Comparison of ENCODE assay signal across 12 cellular contexts in the genomic region with DNA sequence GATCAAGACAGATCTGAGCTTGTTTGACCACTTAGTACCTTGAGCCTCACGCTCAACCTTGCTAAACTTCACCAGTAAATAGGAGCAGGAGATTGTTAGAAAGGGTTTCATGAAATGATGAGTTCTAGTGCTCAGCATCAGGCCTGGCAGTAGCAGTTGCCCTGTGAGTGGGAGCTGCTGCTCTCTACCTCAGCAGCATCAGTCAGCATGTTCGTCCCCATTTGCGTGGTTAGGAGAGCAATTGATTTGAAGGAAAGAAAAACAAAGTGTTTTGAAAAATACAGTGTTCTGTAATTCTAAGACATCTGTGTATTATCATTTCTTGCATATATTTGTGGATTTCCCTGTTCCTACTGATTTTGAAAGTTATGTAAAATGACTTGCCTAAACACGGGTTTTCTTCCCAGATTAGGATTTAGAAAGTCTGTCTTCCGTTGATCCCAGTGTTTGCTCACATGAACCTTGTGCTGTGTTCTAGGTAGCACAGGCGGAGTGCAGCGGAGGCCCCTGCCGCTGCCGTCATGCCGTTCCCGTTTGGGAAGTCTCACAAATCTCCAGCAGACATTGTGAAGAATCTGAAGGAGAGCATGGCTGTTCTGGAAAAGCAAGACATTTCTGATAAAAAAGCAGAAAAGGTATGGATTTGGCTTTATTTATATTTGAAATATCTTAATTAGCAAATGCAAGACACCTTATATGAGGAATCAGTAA. TPM values are rescaled to one million over a fixed set of nuclear protein-coding genes. Genes with fewer than 3 reads are reported as not detected.
A peak's percentile ranks its signal among the peaks of the same experiment; 100 is the strongest.
DNase-seq lines count a peak whose midpoint lies in the region; ATAC-seq and TF ChIP-seq lines count a peak whose summit lies in the region.
"Had no signal": no experiment of that assay in that cellular context is flagged by ENCODE, and none has a peak within 500 bp of the region (broad histone marks: within the 10 kb centered on the region; RNA-seq: fewer than 3 reads in every experiment).

No MANE protein-coding gene starts in this region.

- no peak overlapping the region for H3K9ac ChIP-seq in mesendoderm (ENCODE audit: low read length)

- no peak for ATAC-seq in activated naive CD8-positive, alpha-beta T cell treated with anti-CD3 and anti-CD28 coated beads, Interleukin-2, amount 50 U/mL, for 24 hours
- ATAC-seq in activated T-helper 17 cell treated with anti-CD3 and anti-CD28 coated beads, Interleukin-2, amount 50 U/mL, for 72 hours (replicated peaks) = peak; percentile 38

- H3K56ac ChIP-seq in mesendoderm (ENCODE audit: low read length) = peak overlapping the region; percentile 25

- H3K27me3 ChIP-seq in mesendoderm (ENCODE audit: insufficient read depth, low read length, poor library complexity) (no peaks in the 10 kb centered on the region), uterus (no peaks in the 10 kb centered on the region), suprapubic skin (no peaks in the 10 kb centered on the region), adrenal gland (no peaks in the 10 kb centered on the region)

- H3K79me1 ChIP-seq in mesendoderm (ENCODE audit: low read length) = peaks cover 8% of the 10 kb centered on the region

- TF ChIP-seq CTCF in uterus (IDR thresholded peaks at IDR 0.05) = no peak
- no peak for TF ChIP-seq CTCF in suprapubic skin (IDR thresholded peaks at IDR 0.05)
- no peak for TF ChIP-seq CTCF in adrenal gland (IDR thresholded peaks at IDR 0.05)

- H2BK5ac ChIP-seq in mesendoderm (ENCODE audit: low read length) = no peak overlapping the region

- no peak overlapping the region for H3K4me2 ChIP-seq in mesendoderm (ENCODE audit: low read length)

- TF ChIP-seq EP300 in suprapubic skin (IDR thresholded peaks at IDR 0.05) = no peak

- H2BK120ac ChIP-seq in mesendoderm (ENCODE audit: low read depth, low read length) = no peak overlapping the region

- H3K9me3 ChIP-seq in uterus (no peaks in the 10 kb centered on the region), suprapubic skin (no peaks in the 10 kb centered on the region), adrenal gland (replicated peaks in 1 of 3) (no peaks in the 10 kb centered on the region)

- H3K27me3 Mint-ChIP-seq in activated naive CD8-positive, alpha-beta T cell = no peaks in the 10 kb centered on the region
- no peaks in the 10 kb centered on the region for H3K27me3 Mint-ChIP-seq in activated naive CD8-positive, alpha-beta T cell treated with anti-CD3 and anti-CD28 coated beads, Interleukin-2, amount 50 U/mL, for 24 hours
- no peaks in the 10 kb centered on the region for H3K27me3 Mint-ChIP-seq in activated T-helper 17 cell treated with anti-CD3 and anti-CD28 coated beads, Interleukin-2, amount 50 U/mL, for 72 hours

- peaks cover 5% of the 10 kb centered on the region for H3K79me2 ChIP-seq in mesendoderm (ENCODE audit: control insufficient read depth, insufficient read depth, low read length)

- no peak for TF ChIP-seq POLR2A in uterus (IDR thresholded peaks at IDR 0.05)
- no peak for TF ChIP-seq POLR2A in suprapubic skin (IDR thresholded peaks at IDR 0.05)
- no peak for TF ChIP-seq POLR2A in adrenal gland (IDR thresholded peaks at IDR 0.05)

- H3K36me3 ChIP-seq in mesendoderm (ENCODE audit: control insufficient read depth, insufficient read depth, low read length) (no peaks in the 10 kb centered on the region), uterus (no peaks in the 10 kb centered on the region), suprapubic skin (peaks cover 25% of the 10 kb centered on the region), adrenal gland (replicated peaks in 1 of 2) (peaks cover 0 to 15% of the 10 kb centered on the region in 2 donors)

- no CpG with 5 or more reads among the region's 11 CpGs for WGBS in mesendoderm (ENCODE audit: extremely low coverage, insufficient coverage, low lambda C conversion rate)
- WGBS in suprapubic skin = 88% methylated on average over 11 of the region's 11 CpGs
- 88 to 91% (median 89%) methylated on average over 11 of the region's 11 CpGs for WGBS in adrenal gland, 4 donors

- H3K27ac ChIP-seq in mesendoderm (ENCODE audit: low read depth, low read length) = no peak overlapping the region
- H3K27ac ChIP-seq in uterus = peak overlapping the region; percentile 9 to 10
- H3K27ac ChIP-seq in suprapubic skin = no peak overlapping the region
- H3K27ac ChIP-seq in adrenal gland = no peak overlapping the region

- no peak overlapping the region for H2BK15ac ChIP-seq in mesendoderm (replicated peaks; ENCODE audit: low read depth)

- H3K4me1 ChIP-seq in mesendoderm (ENCODE audit: control insufficient read depth, low read depth, low read length) (no peaks in the 10 kb centered on the region), uterus (no peaks in the 10 kb centered on the region), suprapubic skin (peaks cover 22% of the 10 kb centered on the region), adrenal gland (replicated peaks in 1 of 2) (peaks cover 0 to 11% of the 10 kb centered on the region in 2 donors)

- H4K5ac ChIP-seq in mesendoderm (ENCODE audit: low read length) = no peak overlapping the region

- H3K4me3 ChIP-seq in mesendoderm (ENCODE audit: low read length) (no peak overlapping the region), uterus (no peak overlapping the region), suprapubic skin (no peak overlapping the region), adrenal gland (no peak overlapping the region)

- DNase-seq in activated naive CD8-positive, alpha-beta T cell treated with anti-CD3 and anti-CD28 coated beads, Interleukin-2, amount 50 U/mL, for 24 hours = no peak
- DNase-seq in mesendoderm = no peak
- DNase-seq in uterus = no peak
- no peak for DNase-seq in midbrain (lab: John Stamatoyannopoulos, UW)
- no peak for DNase-seq in suprapubic skin (ENCODE audit: low spot score in 2 of 2)
- DNase-seq in adrenal gland = no peak
- DNase-seq: activated T-cell treated with anti-CD3 and anti-CD28 coated beads, Interleukin-2, amount 50 U/mL, for 4 hours; cerebellar nuclear complex; immature natural killer cell; small intestine had no signal

- intact Hi-C loops in uterus (cut with DNase I; ENCODE audit: low total_unique reads) = no loop called here
- intact Hi-C loops in adrenal gland (cut with DNase I) = no loop called here

- H3K4me3 Mint-ChIP-seq in activated naive CD8-positive, alpha-beta T cell = peak overlapping the region; percentile 30
- H3K4me3 Mint-ChIP-seq in activated naive CD8-positive, alpha-beta T cell treated with anti-CD3 and anti-CD28 coated beads, Interleukin-2, amount 50 U/mL, for 24 hours = no peak overlapping the region
- H3K4me3 Mint-ChIP-seq in activated T-helper 17 cell treated with anti-CD3 and anti-CD28 coated beads, Interleukin-2, amount 50 U/mL, for 72 hours = peak overlapping the region; percentile 58

- H3K4ac ChIP-seq in mesendoderm (ENCODE audit: low read depth, low read length) = no peak overlapping the region

- no peak overlapping the region for H2AK5ac ChIP-seq in mesendoderm (ENCODE audit: low read length)

- no peak overlapping the region for H3K18ac ChIP-seq in mesendoderm (ENCODE audit: low read length)

- H3K4me1 Mint-ChIP-seq in activated naive CD8-positive, alpha-beta T cell (ENCODE audit: low read depth) = peaks cover 67% of the 10 kb centered on the region
- peaks cover 54% of the 10 kb centered on the region for H3K4me1 Mint-ChIP-seq in activated naive CD8-positive, alpha-beta T cell treated with anti-CD3 and anti-CD28 coated beads, Interleukin-2, amount 50 U/mL, for 24 hours
- H3K4me1 Mint-ChIP-seq in activated T-helper 17 cell treated with anti-CD3 and anti-CD28 coated beads, Interleukin-2, amount 50 U/mL, for 72 hours = peaks cover 44% of the 10 kb centered on the region

- H3K27ac Mint-ChIP-seq in activated naive CD8-positive, alpha-beta T cell = peak overlapping the region; percentile 67
- H3K27ac Mint-ChIP-seq in activated naive CD8-positive, alpha-beta T cell treated with anti-CD3 and anti-CD28 coated beads, Interleukin-2, amount 50 U/mL, for 24 hours = no peak overlapping the region
- H3K27ac Mint-ChIP-seq in activated T-helper 17 cell treated with anti-CD3 and anti-CD28 coated beads, Interleukin-2, amount 50 U/mL, for 72 hours = peak overlapping the region; percentile 92

- H3K23ac ChIP-seq in mesendoderm (ENCODE audit: low read length) = no peak overlapping the region

- no peak overlapping the region for H4K8ac ChIP-seq in mesendoderm (ENCODE audit: low read depth, low read length)

- H3K9me3 Mint-ChIP-seq in activated naive CD8-positive, alpha-beta T cell (ENCODE audit: low read depth) = no peaks in the 10 kb centered on the region
- no peaks in the 10 kb centered on the region for H3K9me3 Mint-ChIP-seq in activated naive CD8-positive, alpha-beta T cell treated with anti-CD3 and anti-CD28 coated beads, Interleukin-2, amount 50 U/mL, for 24 hours
- no peaks in the 10 kb centered on the region for H3K9me3 Mint-ChIP-seq in activated T-helper 17 cell treated with anti-CD3 and anti-CD28 coated beads, Interleukin-2, amount 50 U/mL, for 72 hours
- H3K9me3 Mint-ChIP-seq: activated T-cell treated with anti-CD3 and anti-CD28 coated beads, Interleukin-2, amount 50 U/mL, for 4 hours; immature natural killer cell had no signal

- peaks cover 19% of the 10 kb centered on the region for H3K36me3 Mint-ChIP-seq in activated naive CD8-positive, alpha-beta T cell
- peaks cover 36% of the 10 kb centered on the region for H3K36me3 Mint-ChIP-seq in activated naive CD8-positive, alpha-beta T cell treated with anti-CD3 and anti-CD28 coated beads, Interleukin-2, amount 50 U/mL, for 24 hours (ENCODE audit: low read depth)
- H3K36me3 Mint-ChIP-seq in activated T-helper 17 cell treated with anti-CD3 and anti-CD28 coated beads, Interleukin-2, amount 50 U/mL, for 72 hours (ENCODE audit: low read depth) = peaks cover 77% of the 10 kb centered on the region

RNA-seq across cellular contexts. Expression of gene CAB39, which starts 47.0 kb away (rescaled TPM):
- 100 to 1,000 TPM in 1 of 2 donors, 10 to 100 TPM in 1; 93.3 to 137 TPM for total RNA-seq in activated T-helper 17 cell treated with anti-CD3 and anti-CD28 coated beads, Interleukin-2, amount 50 U/mL, for 72 hours
- polyA plus RNA-seq in mesendoderm (2013, experiment 1 of 2) = 33.4 TPM
- 34.1 TPM for polyA plus RNA-seq in mesendoderm (2013, experiment 2 of 2)
- total RNA-seq in uterus (100 to 1,000 TPM in 1 of 4 donors, 10 to 100 TPM in 3; 33.6 to 121 (median 78.0) TPM), suprapubic skin (10 to 100 TPM; 53.0 to 67.1 (median 59.5) TPM), adrenal gland (10 to 100 TPM; 47.1 to 96.1 (median 58.6) TPM)
- polyA plus RNA-seq in adrenal gland = 10 to 100 TPM; 10.5 to 65.8 (median 19.5) TPM

Comparison
In these comparisons a context has a peak if more than half of its experiments do, and no peak if none do; other contexts are left out.
1. H3K27ac ChIP-seq: peak in uterus (2 of 2); none in mesendoderm (single experiment), suprapubic skin (single experiment) and adrenal gland (0 of 5).